9 cellular contexts compared by ENCODE assay signal in genomic region chr14:35438910-35439713, GRCh38. TPM values are rescaled to one million over a fixed set of nuclear protein-coding genes. Genes with fewer than 3 reads are reported as not detected.
A peak's percentile ranks its signal among the peaks of the same experiment; 100 is the strongest.
DNase-seq lines count a peak whose midpoint lies in the region; ATAC-seq, FAIRE-seq and TF ChIP-seq lines count a peak whose summit lies in the region.
"Had no signal": no experiment of that assay in that cellular context is flagged by ENCODE, and none has a peak within 500 bp of the region (broad histone marks: within the 10 kb centered on the region; RNA-seq: fewer than 3 reads in every experiment).

No MANE protein-coding gene starts in this region.

- H2AFZ ChIP-seq in DND-41 (ENCODE audit: low read depth, low read length) (no peak overlapping the region), HepG2 (ENCODE audit: low read length) (no peak overlapping the region)

- H3K4me2 ChIP-seq in DND-41 (ENCODE audit: insufficient read depth, low read length): no peak overlapping the region
- no peak overlapping the region for H3K4me2 ChIP-seq in HepG2 (ENCODE audit: low read depth, low read length)

- H3K79me2 ChIP-seq in DND-41 (ENCODE audit: insufficient read depth, low read length) (no peaks in the 10 kb centered on the region), HepG2 (ENCODE audit: insufficient read depth, low read length) (no peaks in the 10 kb centered on the region)

- TF ChIP-seq EP300 in HepG2 (IDR thresholded peaks at IDR 0.05; ENCODE audit: low read depth in 2 of 2, low read length in 2 of 2): no peak
- no peak for TF ChIP-seq EP300 in HepG2 (CRISPR knock-in tag; IDR thresholded peaks at IDR 0.05; ENCODE audit: borderline replicate concordance)

- no peak; the same call in 1 of the 2 replicates for TF ChIP-seq RAD21 in HepG2 (CRISPR knock-in tag; IDR thresholded peaks at IDR 0.05)

- H3K9me3 ChIP-seq in DND-41 (ENCODE audit: insufficient read depth, low read length, severe bottlenecking) (no peaks in the 10 kb centered on the region), HepG2 (ENCODE audit: low read length) (no peaks in the 10 kb centered on the region)

- intact Hi-C loops in HepG2 (cut with micrococcal nuclease; ENCODE audit: unreplicated experiment): loop anchor here (1.0 to 5.0 kb wide), 3 partner anchors 93 to 375 kb away; partner anchors contain the start of gene INSM2

- no TSS peak for BruUV-seq in HepG2 (replicated peaks; lab: Mats Ljungman, UMichigan)

- in situ Hi-C loops in HepG2 (cut with HindIII; ENCODE audit: extremely low pct_ligation_motif_present, low pct_unique_long_range_greater_than_20kb): no loop called here

- POLR2A ChIA-PET in RWPE1 (lab: Yijun Ruan, JAX; ENCODE audit: low non-redundant PET) (no interaction called here), HepG2 (lab: Yijun Ruan, JAX) (no interaction called here)

- CTCF ChIA-PET in RWPE1 (lab: Yijun Ruan, JAX): interaction anchor here (0.6 kb wide), 4 partner anchors 9 to 257 kb away, joined by 3 to 4 read pairs (median 3); no protein-coding TSS in a partner anchor
- CTCF ChIA-PET in HepG2 (lab: Yijun Ruan, JAX; ENCODE audit: low intra/inter-chr PET ratio, low total read pairs): interaction anchor here (1.4 to 2.5 kb wide), 2 partner anchors 248 to 379 kb away, joined by 6 to 14 read pairs; no protein-coding TSS in a partner anchor

- no peak overlapping the region for H3K27ac ChIP-seq in DND-41 (ENCODE audit: low read length)
- no peak overlapping the region for H3K27ac ChIP-seq in RWPE1
- H3K27ac ChIP-seq in HepG2 (ENCODE audit: extremely low read length, insufficient read depth, low read length): no peak overlapping the region

- H3K4me1 ChIP-seq in DND-41 (ENCODE audit: insufficient read depth, low read length): no peaks in the 10 kb centered on the region
- H3K4me1 ChIP-seq in HepG2 (ENCODE audit: insufficient read depth, low read length): no peaks in the 10 kb centered on the region

- H3K36me3 ChIP-seq in DND-41 (ENCODE audit: insufficient read depth, low read length) (no peaks in the 10 kb centered on the region), HepG2 (replicated peaks in 1 of 2; ENCODE audit: control insufficient read depth in 1 of 2, insufficient read depth in 2 of 2, low read length in 2 of 2) (no peaks in the 10 kb centered on the region)

- no peaks in the 10 kb centered on the region for H3K36me3 Mint-ChIP-seq in activated T-helper 17 cell treated with anti-CD3 and anti-CD28 coated beads, Interleukin-2, amount 50 U/mL, for 72 hours (ENCODE audit: low read depth)

- H3K9ac ChIP-seq in DND-41 (ENCODE audit: low read depth, low read length): no peak overlapping the region
- H3K9ac ChIP-seq in HepG2 (ENCODE audit: insufficient read depth, low read depth, low read length): no peak overlapping the region

- no peaks in the 10 kb centered on the region for H4K20me1 ChIP-seq in DND-41 (ENCODE audit: insufficient read depth, low read length)
- H4K20me1 ChIP-seq in HepG2 (ENCODE audit: insufficient read depth, low read length): no peaks in the 10 kb centered on the region

- H3K4me3 ChIP-seq in DND-41 (ENCODE audit: low read depth in 1 of 2, low read length in 2 of 2) (no peak overlapping the region), HepG2 (replicated peaks in 1 of 3; ENCODE audit: insufficient read depth in 1 of 3, low read depth in 2 of 3, low read length in 3 of 3) (no peak overlapping the region)

- TF ChIP-seq CTCF in DND-41 (IDR thresholded peaks at IDR 0.05; ENCODE audit: borderline replicate concordance, extremely low read depth, low read length, poor library complexity, severe bottlenecking) (peak; percentile 67), RWPE1 (conservative IDR thresholded peaks at IDR 0.05; ENCODE audit: low read depth) (peak; percentile 47), HepG2 (CRISPR knock-in tag; IDR thresholded peaks at IDR 0.05) (peak; percentile 70)

- H3K4me1 Mint-ChIP-seq in activated T-helper 17 cell treated with anti-CD3 and anti-CD28 coated beads, Interleukin-2, amount 50 U/mL, for 72 hours: peaks cover 6% of the 10 kb centered on the region

- ATAC-seq in DND-41 (ENCODE audit: insufficient read depth, low read depth) (peak; percentile 50), HG03108 (IDR thresholded peaks at IDR 0.05; ENCODE audit: unreplicated experiment) (peak; percentile 67), HepG2 (peak; percentile 75)
- no peak for ATAC-seq in activated T-helper 17 cell treated with anti-CD3 and anti-CD28 coated beads, Interleukin-2, amount 50 U/mL, for 72 hours (replicated peaks)

- DNase-seq in DND-41 (no peak), RWPE1 (ENCODE audit: low spot score) (peak; percentile 19), HepG2 (ENCODE audit: low spot score) (peak; percentile 52), NCI-H226 (no peak), ecto neural progenitor cell (ENCODE audit: low spot score) (no peak), CD1c-positive myeloid dendritic cell (ENCODE audit: extremely low spot score) (no peak)

- H3K27ac Mint-ChIP-seq in activated T-helper 17 cell treated with anti-CD3 and anti-CD28 coated beads, Interleukin-2, amount 50 U/mL, for 72 hours: no peak overlapping the region
- H3K27ac Mint-ChIP-seq: activated naive CD8-positive, alpha-beta T cell had no signal

- peak; percentile 36 for FAIRE-seq in HepG2 (lab: Jason Lieb, UNC)

- H3K27me3 ChIP-seq in DND-41 (ENCODE audit: insufficient read depth, low read length, poor library complexity) (no peaks in the 10 kb centered on the region), HepG2 (ENCODE audit: control insufficient read depth in 1 of 2, insufficient read depth in 2 of 2, low read length in 2 of 2) (no peaks in the 10 kb centered on the region)

- H3K9me3 Mint-ChIP-seq in activated T-helper 17 cell treated with anti-CD3 and anti-CD28 coated beads, Interleukin-2, amount 50 U/mL, for 72 hours: no peaks in the 10 kb centered on the region

- TF ChIP-seq POLR2A in HepG2 (IDR thresholded peaks at IDR 0.05; ENCODE audit: insufficient read depth in 1 of 2, low read depth in 2 of 2, low read length in 2 of 2): no peak

- H3K4me3 Mint-ChIP-seq in activated T-helper 17 cell treated with anti-CD3 and anti-CD28 coated beads, Interleukin-2, amount 50 U/mL, for 72 hours: no peak overlapping the region
- H3K4me3 Mint-ChIP-seq: activated naive CD8-positive, alpha-beta T cell had no signal

- H3K27me3 Mint-ChIP-seq in activated T-helper 17 cell treated with anti-CD3 and anti-CD28 coated beads, Interleukin-2, amount 50 U/mL, for 72 hours: no peaks in the 10 kb centered on the region
- H3K27me3 Mint-ChIP-seq: activated naive CD8-positive, alpha-beta T cell had no signal

- WGBS in HepG2 (ENCODE audit: low lambda C conversion rate): 25% methylated on average over 8 of the region's 8 CpGs

TF ChIP-seq in HepG2, 621 proteins besides CTCF, POLR2A, EP300 and RAD21 (continues in another document):
- TF ChIP-seq ZNF7 (CRISPR knock-in tag; IDR thresholded peaks at IDR 0.05): no peak
- 0 out of 4 replicates have a peak, but pooled peaks of 1 of the 2 experiments have one; percentile 41 for TF ChIP-seq HMGXB4 (CRISPR knock-in tag; IDR thresholded peaks at IDR 0.05; ENCODE audit: borderline replicate concordance in 1 of 2, low read depth in 1 of 2)
- no peak for TF ChIP-seq ZFP36L2 (CRISPR knock-in tag; IDR thresholded peaks at IDR 0.05)
- TF ChIP-seq CHD4 (IDR thresholded peaks at IDR 0.05; ENCODE audit: borderline replicate concordance, low read length): no peak
- no peak for TF ChIP-seq CENPT (CRISPR knock-in tag; IDR thresholded peaks at IDR 0.05; ENCODE audit: low read depth)
- no peak for TF ChIP-seq RELA (CRISPR knock-in tag; IDR thresholded peaks at IDR 0.05)
- 0 out of 2 replicates have a peak, but pooled peaks have one; percentile 36 for TF ChIP-seq ZNF614 (CRISPR knock-in tag; IDR thresholded peaks at IDR 0.05; ENCODE audit: borderline replicate concordance)
- TF ChIP-seq MTF2 (CRISPR knock-in tag; IDR thresholded peaks at IDR 0.05; ENCODE audit: borderline replicate concordance): 0 out of 2 replicates have a peak, but pooled peaks have one; percentile 68

RNA-seq across cellular contexts. Expression of gene NFKBIA, which starts 34.6 kb away (rescaled TPM):
- 232 and 319 TPM in 2 replicates for total RNA-seq in HepG2 (2016; rRNA removed; fragmentation: Illumina TruSeq; extraction: Trizol)
- 103 and 116 TPM in 2 replicates for total RNA-seq in HepG2 (2016; cell fraction: cytosol; rRNA removed; fragmentation: Illumina TruSeq; extraction: Trizol; ENCODE audit: low read depth)
- total RNA-seq in HepG2 (2016; cell fraction: insoluble cytoplasmic fraction; rRNA removed; fragmentation: Illumina TruSeq; extraction: Trizol): 208 and 321 TPM in 2 replicates
- 196 and 209 TPM in 2 replicates for total RNA-seq in HepG2 (2016; cell fraction: membrane; rRNA removed; fragmentation: Illumina TruSeq; extraction: Trizol)
- total RNA-seq in HepG2 (2016; cell fraction: nucleus; rRNA removed; fragmentation: Illumina TruSeq; extraction: Trizol): 367 and 382 TPM in 2 replicates
- polyA plus RNA-seq in HepG2 (2011; rRNA removed): 173 and 197 TPM in 2 replicates
- polyA plus RNA-seq in HepG2 (2011; cell fraction: cytosol; rRNA removed): 81.6 and 128 TPM in 2 replicates
- polyA plus RNA-seq in HepG2 (2011; cell fraction: nucleus; rRNA removed): 363 and 589 TPM in 2 replicates
- polyA plus RNA-seq in HepG2 (2012): 58.7 and 87.8 TPM in 2 replicates
- 21.2 and 21.7 TPM in 2 replicates for polyA plus RNA-seq in HepG2 (2016; cell fraction: cytosol; fragmentation: Illumina TruSeq; extraction: Trizol; ENCODE audit: low read depth)
- 160 and 187 TPM in 2 replicates for polyA plus RNA-seq in HepG2 (2016; cell fraction: insoluble cytoplasmic fraction; fragmentation: Illumina TruSeq; extraction: Trizol; ENCODE audit: low read depth)
- polyA plus RNA-seq in HepG2 (2016; cell fraction: membrane; fragmentation: Illumina TruSeq; extraction: Trizol; ENCODE audit: low read depth): 41.5 and 42.6 TPM in 2 replicates
- polyA plus RNA-seq in HepG2 (2016; cell fraction: nucleus; fragmentation: Illumina TruSeq; extraction: Trizol; ENCODE audit: insufficient read depth, low read depth): 546 and 548 TPM in 2 replicates
- polyA minus RNA-seq in HepG2 (2011; rRNA and poly(A)+ RNA removed; ENCODE audit: low replicate concordance): 421 and 666 TPM in 2 replicates
- 80.5 and 103 TPM in 2 replicates for polyA minus RNA-seq in HepG2 (2011; cell fraction: cytosol; rRNA and poly(A)+ RNA removed)
- 421 and 559 TPM in 2 replicates for polyA minus RNA-seq in HepG2 (2011; cell fraction: nucleus; rRNA and poly(A)+ RNA removed)
- total RNA-seq in activated T-helper 17 cell treated with anti-CD3 and anti-CD28 coated beads, Interleukin-2, amount 50 U/mL, for 72 hours: 100 to 1,000 TPM; 299 to 554 TPM

Comparison
In these comparisons a context has a peak if more than half of its experiments do, and no peak if none do; other contexts are left out.
1. DNase-seq: peak in RWPE1 (single experiment) and HepG2 (single experiment); none in DND-41 (single experiment), NCI-H226 (single experiment), ecto neural progenitor cell (single experiment) and CD1c-positive myeloid dendritic cell (single experiment).
2. Peak in every context shown above with its lines, with median percentiles within 50 percentile points of each other: CTCF ChIP-seq.